ENCODE assay signal across 1 cellular context in the genomic region with DNA sequence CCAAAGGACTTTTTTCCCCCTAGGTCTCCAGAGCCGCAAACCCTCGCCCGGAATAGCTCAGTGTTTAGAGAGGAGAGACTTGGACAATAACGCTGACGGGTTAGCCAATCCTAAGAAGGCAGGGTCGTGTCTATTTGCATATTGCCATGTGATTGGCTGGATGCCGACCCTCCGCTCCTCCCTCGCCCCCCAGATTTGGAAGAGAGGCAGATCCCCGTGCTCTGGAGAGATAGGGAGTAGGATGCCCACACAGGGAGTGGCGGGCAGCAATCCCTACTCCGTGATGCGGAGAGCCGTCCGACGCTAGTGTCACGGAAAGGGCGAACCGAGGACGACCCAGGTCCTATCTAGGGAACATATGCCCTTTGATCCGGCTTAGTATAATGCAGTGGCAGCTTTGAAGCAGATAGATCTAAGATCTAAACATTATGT.
A peak's percentile ranks its signal among the peaks of the same experiment; 100 is the strongest.
TF ChIP-seq lines count a peak whose summit lies in the region.

No MANE protein-coding gene starts in this region.

TF ChIP-seq in HepG2, 621 proteins besides CTCF, POLR2A, EP300 and RAD21 (continues in another document):
- TF ChIP-seq PAF1 (CRISPR knock-in tag; IDR thresholded peaks at IDR 0.05) (no peak), TGIF2 (CRISPR knock-in tag; IDR thresholded peaks at IDR 0.05) (no peak), PHF21A (CRISPR knock-in tag; IDR thresholded peaks at IDR 0.05) (0 out of 2 replicates have a peak, but pooled peaks have one; percentile 42), RBAK (CRISPR knock-in tag; IDR thresholded peaks at IDR 0.05) (no peak), TCF7 (IDR thresholded peaks at IDR 0.05; ENCODE audit: low read depth) (no peak), RXRA (CRISPR knock-in tag; IDR thresholded peaks at IDR 0.05) (0 out of 2 replicates have a peak, but pooled peaks have one; percentile 17), GABPB1 (CRISPR knock-in tag; IDR thresholded peaks at IDR 0.05) (no peak), UBTF (CRISPR knock-in tag; IDR thresholded peaks at IDR 0.05) (peak; percentile 29; the same call in 1 of the 2 replicates), FOXC1 (CRISPR knock-in tag; IDR thresholded peaks at IDR 0.05; ENCODE audit: borderline replicate concordance) (no peak), ZNF709 (CRISPR knock-in tag; IDR thresholded peaks at IDR 0.05) (no peak), ZNF20 (CRISPR knock-in tag; IDR thresholded peaks at IDR 0.05) (no peak), ZNF225 (CRISPR knock-in tag; IDR thresholded peaks at IDR 0.05) (0 out of 2 replicates have a peak, but pooled peaks have one; percentile 24), FOXA1 (IDR thresholded peaks at IDR 0.05) (no peak), FOXA1 (CRISPR knock-in tag; IDR thresholded peaks at IDR 0.05) (no peak), ZNF768 (CRISPR knock-in tag; IDR thresholded peaks at IDR 0.05) (no peak), DR1 (CRISPR knock-in tag; IDR thresholded peaks at IDR 0.05) (no peak), NFYC (CRISPR knock-in tag; IDR thresholded peaks at IDR 0.05) (peak; percentile 56; the same call in 1 of the 2 replicates), ZNF710 (CRISPR knock-in tag; IDR thresholded peaks at IDR 0.05; ENCODE audit: borderline replicate concordance) (no peak), ZNF12 (CRISPR knock-in tag; IDR thresholded peaks at IDR 0.05) (no peak), ELF1 (CRISPR knock-in tag; IDR thresholded peaks at IDR 0.05) (no peak), ZGPAT (CRISPR knock-in tag; IDR thresholded peaks at IDR 0.05) (no peak), SRF (IDR thresholded peaks at IDR 0.05; ENCODE audit: low read depth, low read length) (peak; percentile 57; the same call in 1 of the 2 replicates), ZNF543 (CRISPR knock-in tag; IDR thresholded peaks at IDR 0.05) (0 out of 2 replicates have a peak, but pooled peaks have one; percentile 31), ATF3 (CRISPR knock-in tag; IDR thresholded peaks at IDR 0.05) (no peak), SALL1 (CRISPR knock-in tag; IDR thresholded peaks at IDR 0.05) (peak; percentile 16; the same call in 1 of the 2 replicates), ARNTL (CRISPR knock-in tag; IDR thresholded peaks at IDR 0.05) (no peak), ZNF367 (CRISPR knock-in tag; IDR thresholded peaks at IDR 0.05; ENCODE audit: borderline replicate concordance) (no peak), SP4 (CRISPR knock-in tag; IDR thresholded peaks at IDR 0.05) (peak; percentile 34; the same call in 1 of the 2 replicates), HIVEP1 (CRISPR knock-in tag; IDR thresholded peaks at IDR 0.05) (no peak), ZNF83 (CRISPR knock-in tag; IDR thresholded peaks at IDR 0.05; ENCODE audit: borderline replicate concordance) (no peak), NFYB (CRISPR knock-in tag; IDR thresholded peaks at IDR 0.05) (peak; percentile 48; the same call in 1 of the 2 replicates), HHEX (CRISPR knock-in tag; IDR thresholded peaks at IDR 0.05) (no peak), ZSCAN12 (CRISPR knock-in tag; IDR thresholded peaks at IDR 0.05) (no peak), XRCC5 (optimal IDR thresholded peaks at IDR 0.05; ENCODE audit: low read length) (peak; percentile 29), CBX1 (IDR thresholded peaks at IDR 0.05; ENCODE audit: low read depth) (no peak), ZNF207 (IDR thresholded peaks at IDR 0.05; ENCODE audit: borderline replicate concordance) (no peak)
- TF ChIP-seq, protein P1, sequence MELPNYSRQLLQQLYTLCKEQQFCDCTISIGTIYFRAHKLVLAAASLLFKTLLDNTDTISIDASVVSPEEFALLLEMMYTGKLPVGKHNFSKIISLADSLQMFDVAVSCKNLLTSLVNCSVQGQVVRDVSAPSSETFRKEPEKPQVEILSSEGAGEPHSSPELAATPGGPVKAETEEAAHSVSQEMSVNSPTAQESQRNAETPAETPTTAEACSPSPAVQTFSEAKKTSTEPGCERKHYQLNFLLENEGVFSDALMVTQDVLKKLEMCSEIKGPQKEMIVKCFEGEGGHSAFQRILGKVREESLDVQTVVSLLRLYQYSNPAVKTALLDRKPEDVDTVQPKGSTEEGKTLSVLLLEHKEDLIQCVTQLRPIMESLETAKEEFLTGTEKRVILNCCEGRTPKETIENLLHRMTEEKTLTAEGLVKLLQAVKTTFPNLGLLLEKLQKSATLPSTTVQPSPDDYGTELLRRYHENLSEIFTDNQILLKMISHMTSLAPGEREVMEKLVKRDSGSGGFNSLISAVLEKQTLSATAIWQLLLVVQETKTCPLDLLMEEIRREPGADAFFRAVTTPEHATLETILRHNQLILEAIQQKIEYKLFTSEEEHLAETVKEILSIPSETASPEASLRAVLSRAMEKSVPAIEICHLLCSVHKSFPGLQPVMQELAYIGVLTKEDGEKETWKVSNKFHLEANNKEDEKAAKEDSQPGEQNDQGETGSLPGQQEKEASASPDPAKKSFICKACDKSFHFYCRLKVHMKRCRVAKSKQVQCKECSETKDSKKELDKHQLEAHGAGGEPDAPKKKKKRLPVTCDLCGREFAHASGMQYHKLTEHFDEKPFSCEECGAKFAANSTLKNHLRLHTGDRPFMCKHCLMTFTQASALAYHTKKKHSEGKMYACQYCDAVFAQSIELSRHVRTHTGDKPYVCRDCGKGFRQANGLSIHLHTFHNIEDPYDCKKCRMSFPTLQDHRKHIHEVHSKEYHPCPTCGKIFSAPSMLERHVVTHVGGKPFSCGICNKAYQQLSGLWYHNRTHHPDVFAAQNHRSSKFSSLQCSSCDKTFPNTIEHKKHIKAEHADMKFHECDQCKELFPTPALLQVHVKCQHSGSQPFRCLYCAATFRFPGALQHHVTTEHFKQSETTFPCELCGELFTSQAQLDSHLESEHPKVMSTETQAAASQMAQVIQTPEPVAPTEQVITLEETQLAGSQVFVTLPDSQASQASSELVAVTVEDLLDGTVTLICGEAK (IDR thresholded peaks at IDR 0.05): no peak
- TF ChIP-seq, protein P1 (CRISPR knock-in tag; IDR thresholded peaks at IDR 0.05): no peak
- TF ChIP-seq, protein P2, sequence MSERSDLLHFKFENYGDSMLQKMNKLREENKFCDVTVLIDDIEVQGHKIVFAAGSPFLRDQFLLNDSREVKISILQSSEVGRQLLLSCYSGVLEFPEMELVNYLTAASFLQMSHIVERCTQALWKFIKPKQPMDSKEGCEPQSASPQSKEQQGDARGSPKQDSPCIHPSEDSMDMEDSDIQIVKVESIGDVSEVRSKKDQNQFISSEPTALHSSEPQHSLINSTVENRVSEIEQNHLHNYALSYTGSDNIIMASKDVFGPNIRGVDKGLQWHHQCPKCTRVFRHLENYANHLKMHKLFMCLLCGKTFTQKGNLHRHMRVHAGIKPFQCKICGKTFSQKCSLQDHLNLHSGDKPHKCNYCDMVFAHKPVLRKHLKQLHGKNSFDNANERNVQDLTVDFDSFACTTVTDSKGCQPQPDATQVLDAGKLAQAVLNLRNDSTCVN (CRISPR knock-in tag; IDR thresholded peaks at IDR 0.05; ENCODE audit: borderline replicate concordance): peak; percentile 82
- TF ChIP-seq, protein P3, sequence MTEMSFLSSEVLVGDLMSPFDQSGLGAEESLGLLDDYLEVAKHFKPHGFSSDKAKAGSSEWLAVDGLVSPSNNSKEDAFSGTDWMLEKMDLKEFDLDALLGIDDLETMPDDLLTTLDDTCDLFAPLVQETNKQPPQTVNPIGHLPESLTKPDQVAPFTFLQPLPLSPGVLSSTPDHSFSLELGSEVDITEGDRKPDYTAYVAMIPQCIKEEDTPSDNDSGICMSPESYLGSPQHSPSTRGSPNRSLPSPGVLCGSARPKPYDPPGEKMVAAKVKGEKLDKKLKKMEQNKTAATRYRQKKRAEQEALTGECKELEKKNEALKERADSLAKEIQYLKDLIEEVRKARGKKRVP (CRISPR knock-in tag; IDR thresholded peaks at IDR 0.05): no peak
- TF ChIP-seq, protein P4, sequence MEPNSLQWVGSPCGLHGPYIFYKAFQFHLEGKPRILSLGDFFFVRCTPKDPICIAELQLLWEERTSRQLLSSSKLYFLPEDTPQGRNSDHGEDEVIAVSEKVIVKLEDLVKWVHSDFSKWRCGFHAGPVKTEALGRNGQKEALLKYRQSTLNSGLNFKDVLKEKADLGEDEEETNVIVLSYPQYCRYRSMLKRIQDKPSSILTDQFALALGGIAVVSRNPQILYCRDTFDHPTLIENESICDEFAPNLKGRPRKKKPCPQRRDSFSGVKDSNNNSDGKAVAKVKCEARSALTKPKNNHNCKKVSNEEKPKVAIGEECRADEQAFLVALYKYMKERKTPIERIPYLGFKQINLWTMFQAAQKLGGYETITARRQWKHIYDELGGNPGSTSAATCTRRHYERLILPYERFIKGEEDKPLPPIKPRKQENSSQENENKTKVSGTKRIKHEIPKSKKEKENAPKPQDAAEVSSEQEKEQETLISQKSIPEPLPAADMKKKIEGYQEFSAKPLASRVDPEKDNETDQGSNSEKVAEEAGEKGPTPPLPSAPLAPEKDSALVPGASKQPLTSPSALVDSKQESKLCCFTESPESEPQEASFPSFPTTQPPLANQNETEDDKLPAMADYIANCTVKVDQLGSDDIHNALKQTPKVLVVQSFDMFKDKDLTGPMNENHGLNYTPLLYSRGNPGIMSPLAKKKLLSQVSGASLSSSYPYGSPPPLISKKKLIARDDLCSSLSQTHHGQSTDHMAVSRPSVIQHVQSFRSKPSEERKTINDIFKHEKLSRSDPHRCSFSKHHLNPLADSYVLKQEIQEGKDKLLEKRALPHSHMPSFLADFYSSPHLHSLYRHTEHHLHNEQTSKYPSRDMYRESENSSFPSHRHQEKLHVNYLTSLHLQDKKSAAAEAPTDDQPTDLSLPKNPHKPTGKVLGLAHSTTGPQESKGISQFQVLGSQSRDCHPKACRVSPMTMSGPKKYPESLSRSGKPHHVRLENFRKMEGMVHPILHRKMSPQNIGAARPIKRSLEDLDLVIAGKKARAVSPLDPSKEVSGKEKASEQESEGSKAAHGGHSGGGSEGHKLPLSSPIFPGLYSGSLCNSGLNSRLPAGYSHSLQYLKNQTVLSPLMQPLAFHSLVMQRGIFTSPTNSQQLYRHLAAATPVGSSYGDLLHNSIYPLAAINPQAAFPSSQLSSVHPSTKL (CRISPR knock-in tag; IDR thresholded peaks at IDR 0.05): no peak
